1 cellular context compared by ENCODE assay signal in the genomic region with DNA sequence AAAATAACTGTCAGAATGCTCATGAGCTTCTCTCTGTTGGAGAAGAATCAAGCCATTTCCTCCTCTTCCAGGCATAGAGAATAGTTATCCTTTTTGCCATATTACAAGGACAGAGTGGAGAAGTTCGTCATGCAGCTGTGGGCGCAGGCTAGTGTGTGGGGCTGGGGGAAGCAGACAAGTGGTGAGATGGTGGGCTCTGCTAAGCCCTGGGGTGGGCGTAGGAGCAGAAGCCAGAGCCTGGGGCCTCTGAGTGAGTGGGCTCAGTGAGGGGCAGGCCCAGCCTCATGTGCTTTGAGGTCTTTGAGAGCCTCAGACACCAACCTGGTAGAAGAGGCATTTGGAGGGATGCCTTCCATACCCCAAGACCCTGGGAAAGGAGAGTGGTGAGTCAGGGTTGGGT.
TF ChIP-seq lines count a peak whose summit lies in the region.

No MANE protein-coding gene starts in this region.

TF ChIP-seq in H1, 55 proteins besides CTCF, POLR2A, EP300 and RAD21:
- no peak for TF ChIP-seq CTBP2 (IDR thresholded peaks at IDR 0.05; ENCODE audit: borderline replicate concordance, insufficient read depth, insufficient read length, low read length)
- no peak for TF ChIP-seq TAF1 (IDR thresholded peaks at IDR 0.05; ENCODE audit: low read depth, low read length)
- TF ChIP-seq CBX5 (IDR thresholded peaks at IDR 0.05; ENCODE audit: low read depth, low read length) = no peak
- TF ChIP-seq BACH1 (IDR thresholded peaks at IDR 0.05; ENCODE audit: low read length) = no peak
- TF ChIP-seq SAP30 (IDR thresholded peaks at IDR 0.05; ENCODE audit: insufficient read depth, insufficient replicate concordance, low read length) = no peak
- no peak for TF ChIP-seq SUZ12 (IDR thresholded peaks at IDR 0.05; ENCODE audit: low read length)
- TF ChIP-seq HDAC6 (IDR thresholded peaks at IDR 0.05; ENCODE audit: low read depth, low read length) = no peak
- no peak for TF ChIP-seq POLR2AphosphoS5 (IDR thresholded peaks at IDR 0.05; ENCODE audit: low read depth, low read length)
